ENCODE assay signal across 13 cellular contexts in the genomic region with DNA sequence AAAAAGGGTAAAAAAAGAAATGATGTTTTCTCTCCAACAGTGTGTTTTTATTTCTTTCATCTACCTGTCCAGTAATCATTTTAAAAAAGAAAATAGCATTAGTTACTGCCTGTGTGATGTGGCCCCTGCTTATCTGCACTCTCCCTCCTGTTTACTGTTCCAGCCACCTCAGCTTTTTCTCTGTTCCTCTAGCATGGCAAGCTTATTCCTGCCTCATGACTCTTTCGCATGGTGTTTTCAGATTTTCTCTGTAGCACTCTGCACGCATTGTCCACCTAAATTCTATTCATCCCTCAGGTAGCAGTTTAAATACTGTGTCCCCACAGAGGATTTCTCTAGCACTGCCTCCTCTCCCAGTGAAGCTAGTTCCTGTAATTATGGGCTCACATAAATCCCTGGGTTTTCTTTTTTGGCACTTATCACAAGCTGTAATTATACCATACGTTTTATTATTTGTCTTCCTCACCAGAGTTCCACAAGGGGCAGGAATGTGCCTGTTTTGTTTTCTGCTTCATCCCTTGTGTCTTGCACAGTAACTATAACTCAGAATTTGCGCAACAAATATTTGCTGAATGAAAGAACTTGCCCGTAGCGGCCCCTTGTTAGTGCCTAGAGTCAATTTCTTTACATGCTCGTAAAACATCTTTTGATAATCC. TPM values are rescaled to one million over a fixed set of nuclear protein-coding genes. Genes with fewer than 3 reads are reported as not detected.
DNase-seq lines count a peak whose midpoint lies in the region; ATAC-seq and TF ChIP-seq lines count a peak whose summit lies in the region.
"Had no signal": no experiment of that assay in that cellular context is flagged by ENCODE, and none has a peak within 500 bp of the region (broad histone marks: within the 10 kb centered on the region; RNA-seq: fewer than 3 reads in every experiment).

No MANE protein-coding gene starts in this region.

- H3K27ac ChIP-seq in A673 (ENCODE audit: low read depth, low read length, poor library complexity, severe bottlenecking): no peak overlapping the region
- H3K27ac ChIP-seq: esophagus muscularis mucosa had no signal

- TF ChIP-seq CTCF in A673 (conservative IDR thresholded peaks at IDR 0.05; ENCODE audit: low read depth, low read length) (peak; percentile 30; the same call in 1 of the 2 replicates), foreskin fibroblast (IDR thresholded peaks at IDR 0.05; ENCODE audit: low read depth, low read length) (no peak), glutamatergic neuron (IDR thresholded peaks at IDR 0.05; ENCODE audit: partially characterized antibody, unreplicated experiment) (no peak)

- peaks cover 1% of the 10 kb centered on the region for H3K27me3 Mint-ChIP-seq in glutamatergic neuron (ENCODE audit: unreplicated experiment)

- intact Hi-C loops in A673 (cut with micrococcal nuclease; ENCODE audit: unreplicated experiment): no loop called here

- no peaks in the 10 kb centered on the region for H3K9me3 ChIP-seq in A673 (ENCODE audit: low read depth, low read length, poor library complexity, severe bottlenecking)
- H3K9me3 ChIP-seq: esophagus muscularis mucosa had no signal

- POLR2A ChIA-PET in A673 (lab: Charles Lee; ENCODE audit: low non-redundant PET): no interaction called here

- DNase-seq in A673 (ENCODE audit: low spot score): peak; percentile 82
- DNase-seq in GM03348 (ENCODE audit: low spot score): peak; percentile 30
- DNase-seq in NCI-H69 (lab: John Stamatoyannopoulos, UW): peak; percentile 92
- DNase-seq in foreskin fibroblast: peak; percentile 60 to 77
- no peak for DNase-seq in KG1 (lab: John Stamatoyannopoulos, UW)
- no peak for DNase-seq in glutamatergic neuron
- DNase-seq: activated CD4-positive, alpha-beta T cell treated with anti-CD3 and anti-CD28 coated beads for 4 hours; DND-41; stimulated activated naive CD4-positive, alpha-beta T cell had no signal

- CTCF ChIA-PET in A673 (lab: Charles Lee): no interaction called here

- peaks cover 2% of the 10 kb centered on the region for H3K9me3 Mint-ChIP-seq in glutamatergic neuron (ENCODE audit: unreplicated experiment)

- no TSS peak for BruUV-seq in A673 (replicated peaks; lab: Mats Ljungman, UMichigan)

- H3K27me3 ChIP-seq in A673 (replicated peaks; ENCODE audit: insufficient read depth, low read depth, low read length, poor library complexity): no peaks in the 10 kb centered on the region
- H3K27me3 ChIP-seq: esophagus muscularis mucosa had no signal

- no peak overlapping the region for H3K27ac Mint-ChIP-seq in glutamatergic neuron (ENCODE audit: unreplicated experiment)

- H3K4me3 ChIP-seq in A673 (ENCODE audit: low read depth, low read length, poor library complexity, severe bottlenecking): no peak overlapping the region
- no peak overlapping the region for H3K4me3 ChIP-seq in foreskin fibroblast (ENCODE audit: low read depth in 1 of 2, low read length in 2 of 2)
- H3K4me3 ChIP-seq: esophagus muscularis mucosa had no signal

- H3K4me1 Mint-ChIP-seq in glutamatergic neuron (ENCODE audit: low read depth, unreplicated experiment): no peaks in the 10 kb centered on the region

- no peaks in the 10 kb centered on the region for H3K36me3 ChIP-seq in A673 (ENCODE audit: insufficient read depth, low read length, poor library complexity, severe bottlenecking)

- H3K4me1 ChIP-seq in A673 (ENCODE audit: insufficient read depth, low read length, poor library complexity, severe bottlenecking): peaks cover 10% of the 10 kb centered on the region

- H3K4me3 Mint-ChIP-seq in glutamatergic neuron (ENCODE audit: unreplicated experiment): no peak overlapping the region

- ATAC-seq in HG03039 (IDR thresholded peaks at IDR 0.05; ENCODE audit: unreplicated experiment) (no peak), GM19452 (IDR thresholded peaks at IDR 0.05; ENCODE audit: unreplicated experiment) (no peak)
- ATAC-seq: Panc1 had no signal

- H3K36me3 Mint-ChIP-seq in glutamatergic neuron (ENCODE audit: unreplicated experiment): no peaks in the 10 kb centered on the region

RNA-seq across cellular contexts. Expression of gene LRIG2, which starts 51.4 kb away (rescaled TPM):
- total RNA-seq in A673 (2021) (13.9 and 14.8 TPM in 2 replicates), glutamatergic neuron (ENCODE audit: unreplicated experiment) (23.4 TPM)

Comparison
In these comparisons a context has a peak if more than half of its experiments do, and no peak if none do; other contexts are left out.
1. DNase-seq: peak in A673 (single experiment), GM03348 (single experiment), NCI-H69 (single experiment) and foreskin fibroblast (2 of 2); none in KG1 (single experiment) and glutamatergic neuron (single experiment).